Comparison of ENCODE assay signal across 2 cellular contexts in the genomic region with DNA sequence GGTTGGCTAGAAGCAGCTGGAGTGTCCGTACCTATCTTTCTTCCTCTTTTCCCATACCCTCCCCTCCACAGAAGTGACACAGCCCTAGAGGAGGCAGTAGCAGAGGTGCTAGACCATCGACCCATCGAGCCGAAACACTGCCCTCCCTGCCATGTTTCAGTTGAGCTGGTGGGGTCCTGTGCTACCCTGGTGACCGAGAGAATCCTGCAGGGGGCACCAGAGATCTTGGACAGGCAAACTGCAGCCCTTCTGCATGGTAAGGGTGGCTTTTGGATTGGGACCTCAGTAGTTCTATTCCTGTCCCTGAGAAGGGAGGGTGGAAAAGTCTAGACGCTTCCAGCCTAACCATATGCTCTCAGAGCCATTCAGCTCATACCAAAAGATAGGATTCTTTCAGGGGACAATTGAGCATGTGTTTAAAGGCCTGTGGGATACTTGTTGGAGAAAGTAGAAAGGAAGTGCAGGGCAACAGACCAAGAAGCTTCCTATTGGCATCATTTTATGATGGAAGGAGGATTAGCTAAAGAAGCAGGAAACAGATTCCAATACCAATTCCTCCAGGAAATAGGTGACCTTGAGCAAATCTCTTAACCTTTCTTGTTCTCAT.
TF ChIP-seq lines count a peak whose summit lies in the region.

No MANE protein-coding gene starts in this region.

TF ChIP-seq in GM12891, 5 proteins besides CTCF, POLR2A, EP300 and RAD21:
- no peak for TF ChIP-seq PAX5 (IDR thresholded peaks at IDR 0.05; ENCODE audit: insufficient read depth, low read length, severe bottlenecking)
- no peak for TF ChIP-seq POLR2AphosphoS5 (IDR thresholded peaks at IDR 0.05; ENCODE audit: low read depth, low read length)
- TF ChIP-seq SPI1 (IDR thresholded peaks at IDR 0.05; ENCODE audit: low read depth, low read length), result no peak
- no peak for TF ChIP-seq POU2F2 (IDR thresholded peaks at IDR 0.05; ENCODE audit: low read depth, low read length)
- TF ChIP-seq TAF1 (IDR thresholded peaks at IDR 0.05; ENCODE audit: low read depth, low read length), result no peak
TF ChIP-seq in GM12891: peak in this region for 0.

TF ChIP-seq in K562, 482 proteins besides CTCF, POLR2A, EP300 and RAD21 (continues in another document):
- peak; percentile 15 for TF ChIP-seq TBP (optimal IDR thresholded peaks at IDR 0.05; ENCODE audit: low read depth, low read length)
- TF ChIP-seq MCM5 (IDR thresholded peaks at IDR 0.05; ENCODE audit: low read depth), result no peak
- TF ChIP-seq MAZ (CRISPR knock-in tag; conservative IDR thresholded peaks at IDR 0.05 in 1 of 2, IDR thresholded peaks at IDR 0.05 in 1 of 2), result peak in 1 of 2 experiments; percentile 63; a peak in 2 of 4 replicates
- no peak for TF ChIP-seq MYNN (IDR thresholded peaks at IDR 0.05)
- TF ChIP-seq MYNN (CRISPR knock-in tag; IDR thresholded peaks at IDR 0.05), result no peak
- TF ChIP-seq ZBTB12 (CRISPR knock-in tag; IDR thresholded peaks at IDR 0.05), result no peak
- 0 out of 2 replicates have a peak, but pooled peaks have one; percentile 18 for TF ChIP-seq RB1 (IDR thresholded peaks at IDR 0.05; ENCODE audit: low read depth)
- TF ChIP-seq EP400 (IDR thresholded peaks at IDR 0.05), result no peak
- TF ChIP-seq, protein P1, sequence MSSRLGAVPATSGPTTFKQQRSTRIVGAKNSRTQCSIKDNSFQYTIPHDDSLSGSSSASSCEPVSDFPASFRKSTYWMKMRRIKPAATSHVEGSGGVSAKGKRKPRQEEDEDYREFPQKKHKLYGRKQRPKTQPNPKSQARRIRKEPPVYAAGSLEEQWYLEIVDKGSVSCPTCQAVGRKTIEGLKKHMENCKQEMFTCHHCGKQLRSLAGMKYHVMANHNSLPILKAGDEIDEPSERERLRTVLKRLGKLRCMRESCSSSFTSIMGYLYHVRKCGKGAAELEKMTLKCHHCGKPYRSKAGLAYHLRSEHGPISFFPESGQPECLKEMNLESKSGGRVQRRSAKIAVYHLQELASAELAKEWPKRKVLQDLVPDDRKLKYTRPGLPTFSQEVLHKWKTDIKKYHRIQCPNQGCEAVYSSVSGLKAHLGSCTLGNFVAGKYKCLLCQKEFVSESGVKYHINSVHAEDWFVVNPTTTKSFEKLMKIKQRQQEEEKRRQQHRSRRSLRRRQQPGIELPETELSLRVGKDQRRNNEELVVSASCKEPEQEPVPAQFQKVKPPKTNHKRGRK (tag; IDR thresholded peaks at IDR 0.05), result no peak
- TF ChIP-seq RCOR1 (IDR thresholded peaks at IDR 0.05; ENCODE audit: borderline replicate concordance in 1 of 2, low read depth in 2 of 2, low read length in 2 of 2), result peak in 1 of 2 experiments; percentile 29; a peak in 1 of 4 replicates
- TF ChIP-seq, protein P2, sequence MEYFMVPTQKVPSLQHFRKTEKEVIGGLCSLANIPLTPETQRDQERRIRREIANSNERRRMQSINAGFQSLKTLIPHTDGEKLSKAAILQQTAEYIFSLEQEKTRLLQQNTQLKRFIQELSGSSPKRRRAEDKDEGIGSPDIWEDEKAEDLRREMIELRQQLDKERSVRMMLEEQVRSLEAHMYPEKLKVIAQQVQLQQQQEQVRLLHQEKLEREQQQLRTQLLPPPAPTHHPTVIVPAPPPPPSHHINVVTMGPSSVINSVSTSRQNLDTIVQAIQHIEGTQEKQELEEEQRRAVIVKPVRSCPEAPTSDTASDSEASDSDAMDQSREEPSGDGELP (CRISPR knock-in tag; IDR thresholded peaks at IDR 0.05; ENCODE audit: borderline replicate concordance), result peak; percentile 36; the same call in 1 of the 2 replicates
- peak; percentile 52; the same call in 1 of the 2 replicates for TF ChIP-seq STAG1 (CRISPR knock-in tag; IDR thresholded peaks at IDR 0.05; ENCODE audit: borderline replicate concordance)
- 0 out of 2 replicates have a peak, but pooled peaks have one; percentile 18 for TF ChIP-seq SMAD4 (CRISPR knock-in tag; conservative IDR thresholded peaks at IDR 0.05)
- 0 out of 2 replicates have a peak, but pooled peaks have one; percentile 19 for TF ChIP-seq MTA3 (IDR thresholded peaks at IDR 0.05; ENCODE audit: borderline replicate concordance)
- peak; percentile 46; the same call in 1 of the 2 replicates for TF ChIP-seq CREM (IDR thresholded peaks at IDR 0.05; ENCODE audit: low read depth)
- TF ChIP-seq CTBP1 (IDR thresholded peaks at IDR 0.05; ENCODE audit: borderline replicate concordance), result peak; percentile 63; the same call in 1 of the 2 replicates
- peak; percentile 66 for TF ChIP-seq EHMT2 (IDR thresholded peaks at IDR 0.05)
- TF ChIP-seq SRF (CRISPR knock-in tag; IDR thresholded peaks at IDR 0.05), result peak in 1 of 2 experiments; percentile 86; a peak in 1 of 4 replicates
- TF ChIP-seq SMARCA4 (IDR thresholded peaks at IDR 0.05), result 0 out of 2 replicates have a peak, but pooled peaks have one; percentile 15
- 0 out of 2 replicates have a peak, but pooled peaks have one; percentile 26 for TF ChIP-seq ELF4 (CRISPR knock-in tag; IDR thresholded peaks at IDR 0.05)
- TF ChIP-seq ZNF280A (IDR thresholded peaks at IDR 0.05; ENCODE audit: low read depth, partially characterized antibody), result no peak
- TF ChIP-seq, protein P3, sequence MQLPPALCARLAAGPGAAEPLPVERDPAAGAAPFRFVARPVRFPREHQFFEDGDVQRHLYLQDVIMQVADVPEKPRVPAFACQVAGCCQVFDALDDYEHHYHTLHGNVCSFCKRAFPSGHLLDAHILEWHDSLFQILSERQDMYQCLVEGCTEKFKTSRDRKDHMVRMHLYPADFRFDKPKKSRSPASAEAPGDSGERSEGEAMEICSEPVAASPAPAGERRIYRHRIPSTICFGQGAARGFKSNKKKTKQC (CRISPR knock-in tag; IDR thresholded peaks at IDR 0.05), result no peak
- TF ChIP-seq ATF7 (IDR thresholded peaks at IDR 0.05), result peak; percentile 12; the same call in 1 of the 2 replicates
- 0 out of 2 replicates have a peak, but pooled peaks have one; percentile 57 for TF ChIP-seq CC2D1A (IDR thresholded peaks at IDR 0.05)
- 0 out of 4 replicates have a peak, but pooled peaks of 1 of the 2 experiments have one; percentile 33 for TF ChIP-seq TBL1XR1 (IDR thresholded peaks at IDR 0.05; ENCODE audit: low read length in 2 of 2)
- TF ChIP-seq ZNF589 (CRISPR knock-in tag; IDR thresholded peaks at IDR 0.05; ENCODE audit: low read depth), result no peak
- TF ChIP-seq ETV1 (tag; conservative IDR thresholded peaks at IDR 0.05; ENCODE audit: low read depth), result no peak
- TF ChIP-seq MYC (IDR thresholded peaks at IDR 0.05; ENCODE audit: low read depth, low read length), result peak; percentile 32; the same call in 1 of the 2 replicates
- no peak for TF ChIP-seq MYC (CRISPR knock-in tag; IDR thresholded peaks at IDR 0.05; ENCODE audit: borderline replicate concordance, low read depth)
- TF ChIP-seq DDX20 (tag; IDR thresholded peaks at IDR 0.05; ENCODE audit: low read depth), result no peak
- peak; percentile 34; the same call in 1 of the 2 replicates for TF ChIP-seq ZBTB7A (IDR thresholded peaks at IDR 0.05; ENCODE audit: borderline replicate concordance, control insufficient read depth, low read depth, low read length)
- peak in 1 of 3 experiments; percentile 26 for TF ChIP-seq YY1 (IDR thresholded peaks at IDR 0.05; ENCODE audit: borderline replicate concordance in 1 of 3, control insufficient read depth in 1 of 3, extremely low read depth in 1 of 3, insufficient read depth in 3 of 3, insufficient read length in 1 of 3, insufficient replicate concordance in 2 of 3, low read depth in 1 of 3, low read length in 2 of 3)
- no peak for TF ChIP-seq BMI1 (IDR thresholded peaks at IDR 0.05; ENCODE audit: low read length)
- TF ChIP-seq USF2 (CRISPR knock-in tag; IDR thresholded peaks at IDR 0.05), result no peak
- peak; percentile 82 for TF ChIP-seq CTCFL (IDR thresholded peaks at IDR 0.05; ENCODE audit: borderline replicate concordance, insufficient read depth, low read depth, low read length, poor library complexity, severe bottlenecking)
- peak; percentile 19; the same call in 1 of the 2 replicates for TF ChIP-seq RFX1 (IDR thresholded peaks at IDR 0.05)
- TF ChIP-seq BHLHE40 (IDR thresholded peaks at IDR 0.05; ENCODE audit: low read length), result 0 out of 2 replicates have a peak, but pooled peaks have one; percentile 41
- TF ChIP-seq ESRRA (IDR thresholded peaks at IDR 0.05; ENCODE audit: borderline replicate concordance, low read depth), result peak; percentile 12; the same call in 1 of the 2 replicates
- no peak for TF ChIP-seq HDAC1 (IDR thresholded peaks at IDR 0.05)
- TF ChIP-seq ZNF24 (IDR thresholded peaks at IDR 0.05), result peak; percentile 36; the same call in 1 of the 2 replicates
- peak; percentile 84 for TF ChIP-seq SMC3 (conservative IDR thresholded peaks at IDR 0.05; ENCODE audit: insufficient read depth, low read depth, low read length)
- peak; percentile 44; the same call in 1 of the 2 replicates for TF ChIP-seq SP1 (CRISPR knock-in tag; IDR thresholded peaks at IDR 0.05)
- no peak for TF ChIP-seq IRF2 (CRISPR knock-in tag; IDR thresholded peaks at IDR 0.05)
- TF ChIP-seq ZNF347 (CRISPR knock-in tag; IDR thresholded peaks at IDR 0.05; ENCODE audit: low read depth), result no peak
- TF ChIP-seq ZMIZ1 (IDR thresholded peaks at IDR 0.05; ENCODE audit: low read depth in 2 of 2, low read length in 2 of 2), result 0 out of 4 replicates have a peak, but pooled peaks of 1 of the 2 experiments have one; percentile 44
- peak; percentile 83; the same call in 1 of the 2 replicates for TF ChIP-seq ARID2 (IDR thresholded peaks at IDR 0.05)
- peak; percentile 26 to 31; a peak in 1 of 4 replicates for TF ChIP-seq FOXK2 (conservative IDR thresholded peaks at IDR 0.05 in 1 of 2, IDR thresholded peaks at IDR 0.05 in 1 of 2; ENCODE audit: low read depth in 2 of 2)
- peak; percentile 19; the same call in 1 of the 2 replicates for TF ChIP-seq JUND (IDR thresholded peaks at IDR 0.05; ENCODE audit: borderline replicate concordance, low read depth, low read length)
- TF ChIP-seq JUND (tag; IDR thresholded peaks at IDR 0.05; ENCODE audit: borderline replicate concordance, low read depth, low read length), result no peak
